Comparison of ENCODE assay signal across 11 cellular contexts in genomic region chr7:21771906-21772610, GRCh38.
DNase-seq lines count a peak whose midpoint lies in the region; ATAC-seq and TF ChIP-seq lines count a peak whose summit lies in the region.
"Had no signal": no experiment of that assay in that cellular context is flagged by ENCODE, and none has a peak within 500 bp of the region (broad histone marks: within the 10 kb centered on the region; RNA-seq: fewer than 3 reads in every experiment).

No MANE protein-coding gene starts in this region.

- H3K9ac ChIP-seq in iPS-20b (ENCODE audit: low read depth, low read length), result peak overlapping the region; percentile 56; the same call in 1 of the 2 replicates

- DNase-seq in AG20443 (ENCODE audit: low spot score) (peak; percentile 14), H7 (peak; percentile 17), astrocyte of the hippocampus (ENCODE audit: low read depth, low spot score) (peak; percentile 4), GM03348 (ENCODE audit: low spot score) (no peak), heart left ventricle (no peak)
- DNase-seq in stimulated activated CD4-positive, alpha-beta T cell treated with anti-CD3 and anti-CD28 coated beads, Interleukin-2, amount 100 ng/mL, for 48 hours, result no peak
- DNase-seq: Right ventricle myocardium superior, trophoblast cell had no signal

- intact Hi-C loops in heart left ventricle (cut with DNase I), result loop anchor here in 1 of 10 donors (10.0 kb wide), 1 partner anchor 233 kb away; no protein-coding TSS in a partner anchor

- H3K4me1 ChIP-seq in iPS-20b (ENCODE audit: insufficient read depth, low read length) (peaks cover 33% of the 10 kb centered on the region; the same call in 1 of the 2 replicates), heart left ventricle (peaks cover 0 to 8% (median under 1%) of the 10 kb centered on the region in 12 donors)

- WGBS in heart left ventricle, 4 donors, result 4 to 9% (median 8%) methylated on average over 5 of the region's 5 CpGs

- ATAC-seq in GM21447 (IDR thresholded peaks at IDR 0.05; ENCODE audit: unreplicated experiment) (no peak), heart left ventricle (no peak)

- H3K27ac ChIP-seq in iPS-20b (ENCODE audit: low read length) (peak overlapping the region; percentile 41), heart left ventricle (no peak overlapping the region)
- H3K27ac ChIP-seq: coronary artery had no signal

- no peak for TF ChIP-seq CTCF in heart left ventricle (IDR thresholded peaks at IDR 0.05)

- H3K27me3 ChIP-seq in H7 (ENCODE audit: control insufficient read depth, insufficient read depth, low read length) (no peaks in the 10 kb centered on the region; the same call in 1 of the 2 replicates), iPS-20b (ENCODE audit: insufficient read depth, low read length) (no peaks in the 10 kb centered on the region), heart left ventricle (peaks cover 0 to 5% (median 0%) of the 10 kb centered on the region in 9 donors)

- H3K36me3 ChIP-seq in H7 (replicated peaks; ENCODE audit: control insufficient read depth, insufficient read depth, low read length) (no peaks in the 10 kb centered on the region), iPS-20b (ENCODE audit: insufficient read depth, low read depth, low read length) (no peaks in the 10 kb centered on the region), heart left ventricle (no peaks in the 10 kb centered on the region)

- no peak for TF ChIP-seq POLR2A in heart left ventricle (IDR thresholded peaks at IDR 0.05)

- H3K9me3 ChIP-seq in iPS-20b (ENCODE audit: insufficient read depth, low read depth, low read length) (no peaks in the 10 kb centered on the region), heart left ventricle (no peaks in the 10 kb centered on the region)

- H3K4me3 ChIP-seq in H7 (ENCODE audit: insufficient read depth, low read depth, low read length) (no peak overlapping the region), iPS-20b (ENCODE audit: low read length) (no peak overlapping the region), heart left ventricle (peak overlapping the region in 1 of 12 donors; percentile 5)
- H3K4me3 ChIP-seq: coronary artery had no signal

Comparison
In these comparisons a context has a peak if more than half of its experiments do, and no peak if none do; other contexts are left out.
1. DNase-seq: peak in AG20443 (single experiment), H7 (single experiment) and astrocyte of the hippocampus (single experiment); none in stimulated activated CD4-positive, alpha-beta T cell treated with anti-CD3 and anti-CD28 coated beads, Interleukin-2, amount 100 ng/mL, for 48 hours (0 of 2), GM03348 (single experiment) and heart left ventricle (0 of 5).